ENCODE assay signal across 1 cellular context in genomic region chr16:53130193-53131049, GRCh38.
TF ChIP-seq lines count a peak whose summit lies in the region.

No MANE protein-coding gene starts in this region.

TF ChIP-seq in K562, 482 proteins besides CTCF, POLR2A, EP300 and RAD21 (continued from another document and continues in another):
- TF ChIP-seq MGA (IDR thresholded peaks at IDR 0.05) (peak; percentile 17; the same call in 1 of the 2 replicates), YY1 (IDR thresholded peaks at IDR 0.05; ENCODE audit: borderline replicate concordance in 1 of 3, control insufficient read depth in 1 of 3, extremely low read depth in 1 of 3, insufficient read depth in 3 of 3, insufficient read length in 1 of 3, insufficient replicate concordance in 2 of 3, low read depth in 1 of 3, low read length in 2 of 3) (peak; percentile 51 to 95 (median 90)), CAMTA2 (CRISPR knock-in tag; conservative IDR thresholded peaks at IDR 0.05) (no peak), PHF8 (IDR thresholded peaks at IDR 0.05; ENCODE audit: borderline replicate concordance, low read length) (peak; percentile 58; the same call in 1 of the 2 replicates), XRCC3 (IDR thresholded peaks at IDR 0.05) (no peak), ERF (CRISPR knock-in tag; IDR thresholded peaks at IDR 0.05) (peak; percentile 13; the same call in 1 of the 2 replicates), DPF2 (IDR thresholded peaks at IDR 0.05) (no peak), BMI1 (IDR thresholded peaks at IDR 0.05; ENCODE audit: low read length) (no peak), ARID4B (CRISPR knock-in tag; IDR thresholded peaks at IDR 0.05) (no peak), KLF6 (CRISPR knock-in tag; IDR thresholded peaks at IDR 0.05; ENCODE audit: borderline replicate concordance) (peak; percentile 27; the same call in 1 of the 2 replicates), DDX20 (tag; IDR thresholded peaks at IDR 0.05; ENCODE audit: low read depth) (no peak), CREB3L1 (IDR thresholded peaks at IDR 0.05; ENCODE audit: borderline replicate concordance, low read depth) (peak; percentile 93), PHF21A (IDR thresholded peaks at IDR 0.05; ENCODE audit: borderline replicate concordance, low read depth) (no peak), CREM (IDR thresholded peaks at IDR 0.05; ENCODE audit: low read depth) (peak; percentile 24), NEUROD1 (IDR thresholded peaks at IDR 0.05; ENCODE audit: borderline replicate concordance, low read depth, low read length, partially characterized antibody) (peak; percentile 20), LEF1 (IDR thresholded peaks at IDR 0.05) (no peak), NR2C2 (CRISPR knock-in tag; IDR thresholded peaks at IDR 0.05) (no peak), NR2C2 (tag; IDR thresholded peaks at IDR 0.05) (peak; percentile 91), FOS (IDR thresholded peaks at IDR 0.05; ENCODE audit: extremely low read depth, insufficient read length) (peak; percentile 50), HMGN3 (IDR thresholded peaks at IDR 0.05; ENCODE audit: borderline replicate concordance, extremely low read depth, insufficient read length, low read depth, low read length) (peak; percentile 66), POLR2B (IDR thresholded peaks at IDR 0.05; ENCODE audit: low read depth, partially characterized antibody) (peak; percentile 42)
- TF ChIP-seq, protein P1, sequence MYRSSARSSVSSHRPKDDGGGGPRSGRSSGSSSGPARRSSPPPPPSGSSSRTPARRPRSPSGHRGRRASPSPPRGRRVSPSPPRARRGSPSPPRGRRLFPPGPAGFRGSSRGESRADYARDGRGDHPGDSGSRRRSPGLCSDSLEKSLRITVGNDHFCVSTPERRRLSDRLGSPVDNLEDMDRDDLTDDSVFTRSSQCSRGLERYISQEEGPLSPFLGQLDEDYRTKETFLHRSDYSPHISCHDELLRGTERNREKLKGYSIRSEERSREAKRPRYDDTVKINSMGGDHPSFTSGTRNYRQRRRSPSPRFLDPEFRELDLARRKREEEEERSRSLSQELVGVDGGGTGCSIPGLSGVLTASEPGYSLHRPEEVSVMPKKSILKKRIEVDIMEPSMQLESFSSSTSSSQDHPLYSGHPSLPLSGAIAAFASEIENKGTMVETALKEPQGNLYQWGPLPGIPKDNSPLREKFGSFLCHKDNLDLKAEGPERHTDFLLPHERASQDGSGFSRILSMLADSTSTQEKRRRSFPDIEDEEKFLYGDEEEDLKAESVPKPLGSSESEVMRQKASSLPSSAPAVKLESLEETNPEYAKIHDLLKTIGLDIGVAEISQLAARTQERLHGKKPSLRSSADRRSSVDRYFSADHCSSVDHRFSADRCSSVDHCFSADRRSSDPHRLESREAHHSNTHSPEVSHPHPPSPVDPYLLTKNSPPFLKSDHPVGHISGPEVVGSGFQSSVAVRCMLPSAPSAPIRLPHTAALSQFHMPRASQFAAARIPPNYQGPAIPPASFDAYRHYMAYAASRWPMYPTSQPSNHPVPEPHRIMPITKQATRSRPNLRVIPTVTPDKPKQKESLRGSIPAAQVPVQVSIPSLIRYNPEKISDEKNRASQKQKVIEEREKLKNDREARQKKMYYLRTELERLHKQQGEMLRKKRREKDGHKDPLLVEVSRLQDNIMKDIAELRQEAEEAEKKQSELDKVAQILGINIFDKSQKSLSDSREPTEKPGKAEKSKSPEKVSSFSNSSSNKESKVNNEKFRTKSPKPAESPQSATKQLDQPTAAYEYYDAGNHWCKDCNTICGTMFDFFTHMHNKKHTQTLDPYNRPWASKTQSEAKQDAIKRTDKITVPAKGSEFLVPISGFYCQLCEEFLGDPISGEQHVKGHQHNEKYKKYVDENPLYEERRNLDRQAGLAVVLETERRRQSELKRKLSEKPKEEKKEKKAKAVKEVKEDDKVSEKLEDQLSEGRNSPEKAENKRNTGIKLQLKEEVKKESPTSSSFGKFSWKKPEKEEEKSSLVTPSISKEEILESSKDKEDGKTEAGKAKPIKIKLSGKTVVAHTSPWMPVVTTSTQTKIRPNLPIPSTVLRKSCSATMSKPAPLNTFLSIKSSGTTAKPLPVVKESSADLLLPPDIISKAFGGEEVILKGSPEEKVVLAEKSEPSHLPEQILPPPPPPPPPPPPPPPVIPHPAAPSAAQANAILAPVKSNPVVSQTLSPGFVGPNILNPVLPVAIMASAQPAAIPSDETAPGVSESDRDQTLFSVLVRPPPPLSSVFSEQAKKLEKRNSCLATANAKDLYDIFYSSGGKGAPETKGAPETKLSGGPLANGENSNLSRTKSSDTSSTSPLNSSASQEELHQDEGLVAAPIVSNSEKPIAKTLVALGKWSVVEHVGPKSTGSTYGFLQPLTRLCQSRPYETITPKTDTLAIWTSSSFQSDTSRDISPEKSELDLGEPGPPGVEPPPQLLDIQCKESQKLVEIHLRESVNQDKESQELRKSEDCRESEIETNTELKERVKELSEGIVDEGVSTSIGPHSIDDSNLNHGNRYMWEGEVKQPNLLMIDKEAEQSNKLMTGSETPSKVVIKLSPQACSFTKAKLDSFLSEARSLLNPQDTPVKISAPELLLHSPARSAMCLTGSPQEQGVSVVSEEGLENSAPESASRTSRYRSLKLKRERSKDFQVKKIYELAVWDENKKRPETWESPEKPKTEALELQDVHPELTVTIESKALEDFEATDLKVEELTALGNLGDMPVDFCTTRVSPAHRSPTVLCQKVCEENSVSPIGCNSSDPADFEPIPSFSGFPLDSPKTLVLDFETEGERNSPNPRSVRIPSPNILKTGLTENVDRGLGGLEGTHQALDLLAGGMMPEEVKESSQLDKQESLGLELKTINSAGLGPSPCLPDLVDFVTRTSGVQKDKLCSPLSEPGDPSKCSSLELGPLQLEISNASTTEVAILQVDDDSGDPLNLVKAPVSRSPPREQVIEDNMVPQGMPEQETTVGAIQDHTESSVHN (IDR thresholded peaks at IDR 0.05; ENCODE audit: borderline replicate concordance in 1 of 2, low read depth in 1 of 2), result no peak
